13 cellular contexts compared by ENCODE assay signal in genomic region chr3:14274999-14275961, GRCh38.
A peak's percentile ranks its signal among the peaks of the same experiment; 100 is the strongest.
DNase-seq lines count a peak whose midpoint lies in the region; FAIRE-seq and TF ChIP-seq lines count a peak whose summit lies in the region.
"Had no signal": no experiment of that assay in that cellular context is flagged by ENCODE, and none has a peak within 500 bp of the region (broad histone marks: within the 10 kb centered on the region; RNA-seq: fewer than 3 reads in every experiment).

No MANE protein-coding gene starts in this region.

- DNase-seq in AG09309 (ENCODE audit: low read depth) (no peak), RKO (ENCODE audit: low spot score) (peak; percentile 26), foreskin fibroblast (no peak), 8988T (no peak), H54 (ENCODE audit: insufficient read length, low spot score) (no peak), anterior cingulate cortex (lab: John Stamatoyannopoulos, UW) (no peak), NCI-H345 (lab: John Stamatoyannopoulos, UW) (no peak)
- DNase-seq: body of pancreas; kidney; NCI-H2171; stimulated activated CD4-positive, alpha-beta T cell treated with anti-CD3 and anti-CD28 coated beads, Interleukin-12 subunit alpha, Interleukin-12 subunit beta, amount 100 ng/mL, for 4 hours; testis had no signal

- no peak for FAIRE-seq in H54 (lab: Jason Lieb, UNC)
- FAIRE-seq: kidney had no signal

- peak; percentile 20 for TF ChIP-seq CTCF in AG09309 (IDR thresholded peaks at IDR 0.05; ENCODE audit: control insufficient read depth, insufficient read depth, low read depth, low read length, missing control alignments)
- TF ChIP-seq CTCF in GM12874 (IDR thresholded peaks at IDR 0.05; ENCODE audit: insufficient read depth, low read depth, low read length): peak; percentile 50
- peak; percentile 13 for TF ChIP-seq CTCF in foreskin fibroblast (IDR thresholded peaks at IDR 0.05; ENCODE audit: low read depth, low read length)

- H3K4me3 ChIP-seq in AG09309 (ENCODE audit: control insufficient read depth, low read depth, low read length) (no peak overlapping the region), foreskin fibroblast (ENCODE audit: low read depth in 1 of 2, low read length in 2 of 2) (no peak overlapping the region)
- H3K4me3 ChIP-seq: body of pancreas, testis had no signal

- no peak for TF ChIP-seq POLR2A in H54 (IDR thresholded peaks at IDR 0.05; ENCODE audit: low read depth, low read length)
